ENCODE assay signal across 9 cellular contexts in the genomic region with DNA sequence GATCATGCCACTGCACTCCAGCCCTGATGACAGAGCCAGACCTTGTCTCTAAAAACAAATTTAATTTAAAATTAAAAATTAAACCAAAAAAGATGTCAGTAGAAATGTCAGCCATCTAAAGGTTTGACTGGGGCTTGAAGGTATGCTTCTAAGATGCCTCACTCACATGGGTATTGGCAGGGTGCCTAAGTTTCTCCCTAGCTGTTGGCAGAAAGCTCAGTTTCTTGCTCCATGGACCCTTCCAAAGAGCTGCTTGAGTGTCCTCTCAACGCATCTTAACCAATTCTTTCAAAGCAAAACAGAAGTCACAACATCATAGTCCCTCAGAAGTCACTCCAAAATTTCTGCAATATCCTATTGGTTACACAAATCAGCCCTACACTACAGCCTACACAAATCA.
"Had no signal": no experiment of that assay in that cellular context is flagged by ENCODE, and none has a peak within 500 bp of the region (broad histone marks: within the 10 kb centered on the region; RNA-seq: fewer than 3 reads in every experiment).

No MANE protein-coding gene starts in this region.

- H3K4me3 ChIP-seq: GM23248, GM23338, HAP-1 had no signal

- DNase-seq: GM23248, GOT3, H7, H9, HCEC 1CT, HFFc6 had no signal

- H3K36me3 ChIP-seq: HAP-1 had no signal

- H3K9me3 ChIP-seq: HAP-1 had no signal

- ATAC-seq: GM23338, HCT116 had no signal

- H3K27ac ChIP-seq: GM23248 had no signal
